In the genomic region with DNA sequence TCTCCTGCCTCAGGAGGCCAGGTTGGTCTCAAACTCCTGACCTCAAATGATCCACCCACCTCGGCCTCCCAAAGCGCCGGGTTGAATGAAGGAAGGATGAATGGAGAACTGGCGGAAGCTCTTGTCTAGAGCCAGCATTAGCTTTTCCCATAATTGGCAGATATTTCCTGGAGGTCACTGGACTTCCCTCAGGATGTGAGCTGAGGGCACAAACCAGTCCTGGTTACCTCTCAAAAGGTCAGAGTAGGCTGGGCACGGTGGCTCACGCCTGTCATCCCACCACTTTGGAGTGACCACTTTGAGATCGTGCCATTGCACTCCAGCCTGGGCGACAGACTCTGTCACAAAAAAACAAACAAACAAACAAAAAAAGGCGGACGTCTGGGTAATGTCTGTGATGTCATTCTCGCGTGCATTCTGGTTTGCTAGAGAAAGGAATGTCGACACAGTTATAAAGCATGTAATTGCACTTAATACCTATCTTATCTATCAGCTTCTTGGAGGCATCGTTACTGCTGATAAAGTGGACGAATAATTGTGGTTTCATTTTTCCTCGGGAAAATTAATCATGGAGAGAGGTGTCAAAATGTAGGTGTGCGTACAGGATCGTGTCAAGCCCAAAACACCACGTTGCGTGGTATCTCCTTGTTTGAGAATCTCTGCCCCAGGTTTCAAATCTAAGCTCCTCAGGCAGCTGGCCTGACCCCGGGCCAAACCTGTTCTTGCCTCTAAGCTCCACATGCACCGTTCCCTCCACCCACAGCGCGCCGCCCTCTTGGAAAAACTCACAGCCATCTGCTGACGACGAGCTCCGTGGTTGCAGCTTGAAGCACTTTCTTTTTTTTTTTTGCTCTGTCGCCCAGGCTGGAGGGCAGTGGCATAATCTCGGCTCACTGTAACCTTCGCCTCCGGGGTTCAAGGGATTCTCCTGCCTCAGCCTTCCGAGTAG, we compare ENCODE assay signal across 1 cellular context.
TF ChIP-seq lines count a peak whose summit lies in the region.

No MANE protein-coding gene starts in this region.

TF ChIP-seq in endothelial cell of umbilical vein, 7 proteins besides CTCF, POLR2A, EP300 and RAD21:
- no peak for TF ChIP-seq EZH2 (IDR thresholded peaks at IDR 0.05; ENCODE audit: borderline replicate concordance, low read depth, low read length, severe bottlenecking)
- TF ChIP-seq JUN (IDR thresholded peaks at IDR 0.05; ENCODE audit: borderline replicate concordance, insufficient read depth, insufficient read length, low read depth), result no peak
- no peak for TF ChIP-seq MYC (IDR thresholded peaks at IDR 0.05; ENCODE audit: low read depth, low read length)
- no peak for TF ChIP-seq MAX (IDR thresholded peaks at IDR 0.05; ENCODE audit: insufficient read depth, insufficient read length)
- no peak for TF ChIP-seq GATA2 (IDR thresholded peaks at IDR 0.05; ENCODE audit: insufficient read depth, insufficient read length, low read depth, low read length)
- no peak for TF ChIP-seq POLR2AphosphoS5 (IDR thresholded peaks at IDR 0.05; ENCODE audit: insufficient read depth, low read depth, low read length)
- no peak for TF ChIP-seq FOS (IDR thresholded peaks at IDR 0.05; ENCODE audit: borderline replicate concordance, insufficient read depth, low read length)
